ENCODE assay signal across 8 cellular contexts in genomic region chr3:127671523-127672428, GRCh38. TPM values are rescaled to one million over a fixed set of nuclear protein-coding genes. Genes with fewer than 3 reads are reported as not detected.
DNase-seq lines count a peak whose midpoint lies in the region; ATAC-seq and TF ChIP-seq lines count a peak whose summit lies in the region.

No MANE protein-coding gene starts in this region.

- no peaks in the 10 kb centered on the region for H3K9me3 Mint-ChIP-seq in activated T-helper 1 cell treated with anti-CD3 and anti-CD28 coated beads, Interleukin-12 subunit alpha, Interleukin-12 subunit beta, Interleukin-2, Interleukin-4 antibody, amounts not matched to agents 30 ng/mL and 10 ng/mL and 1 ng/mL, durations not matched to agents 14 hours and 24 hours and 36 hours

- peak overlapping the region; percentile 92 for H3K4me3 Mint-ChIP-seq in activated T-helper 1 cell treated with anti-CD3 and anti-CD28 coated beads, Interleukin-12 subunit alpha, Interleukin-12 subunit beta, Interleukin-2, Interleukin-4 antibody, amounts not matched to agents 30 ng/mL and 10 ng/mL and 1 ng/mL, durations not matched to agents 14 hours and 24 hours and 36 hours

- no peaks in the 10 kb centered on the region for H3K9me3 ChIP-seq in parathyroid adenoma (ENCODE audit: control insufficient read depth, low read length)

- H3K4me1 Mint-ChIP-seq in activated T-helper 1 cell treated with anti-CD3 and anti-CD28 coated beads, Interleukin-12 subunit alpha, Interleukin-12 subunit beta, Interleukin-2, Interleukin-4 antibody, amounts not matched to agents 30 ng/mL and 10 ng/mL and 1 ng/mL, durations not matched to agents 14 hours and 24 hours and 36 hours (ENCODE audit: low read depth), result peaks cover 14% of the 10 kb centered on the region

- H3K27me3 Mint-ChIP-seq in activated T-helper 1 cell treated with anti-CD3 and anti-CD28 coated beads, Interleukin-12 subunit alpha, Interleukin-12 subunit beta, Interleukin-2, Interleukin-4 antibody, amounts not matched to agents 30 ng/mL and 10 ng/mL and 1 ng/mL, durations not matched to agents 14 hours and 24 hours and 36 hours (ENCODE audit: insufficient read depth), result peaks cover 1% of the 10 kb centered on the region

- H3K36me3 ChIP-seq in KMS-11 (ENCODE audit: insufficient read depth), result no peaks in the 10 kb centered on the region
- no peaks in the 10 kb centered on the region for H3K36me3 ChIP-seq in parathyroid adenoma (ENCODE audit: control insufficient read depth, insufficient read depth, low read length)

- intact Hi-C loops in activated T-helper 1 cell treated with anti-CD3 and anti-CD28 coated beads, Interleukin-12 subunit alpha, Interleukin-12 subunit beta, Interleukin-2, Interleukin-4 antibody, amounts not matched to agents 30 ng/mL and 10 ng/mL and 1 ng/mL, durations not matched to agents 14 hours and 24 hours and 36 hours (cut with micrococcal nuclease), result loop anchor here (1.0 to 10.0 kb wide), 10 partner anchors 26 to 1757 kb away; partner anchors contain the start of genes EEFSEC, MCM2, PLXNA1 and PODXL2

- H4K20me1 ChIP-seq in KMS-11 (ENCODE audit: insufficient read depth), result no peaks in the 10 kb centered on the region

- H3K79me2 ChIP-seq in KMS-11 (ENCODE audit: insufficient read depth, low read depth) (no peaks in the 10 kb centered on the region), parathyroid adenoma (no peaks in the 10 kb centered on the region)

- DNase-seq in COLO668 (lab: John Stamatoyannopoulos, UW; ENCODE audit: unreplicated experiment) (peak; percentile 18), germinal center (ENCODE audit: low spot score) (peak; percentile 68), SIG-M5 treated with dmso at 0.1 percent for 504 hours (lab: John Stamatoyannopoulos, UW; ENCODE audit: unreplicated experiment) (no peak), NCI-H1436 (lab: John Stamatoyannopoulos, UW) (no peak)
- peak; percentile 17 for DNase-seq in activated T-helper 1 cell treated with anti-CD3 and anti-CD28 coated beads, Interleukin-12 subunit alpha, Interleukin-12 subunit beta, Interleukin-2, Interleukin-4 antibody, amounts not matched to agents 30 ng/mL and 10 ng/mL and 1 ng/mL, durations not matched to agents 14 hours and 24 hours and 36 hours (ENCODE audit: low spot score)

- H3K27ac Mint-ChIP-seq in activated T-helper 1 cell treated with anti-CD3 and anti-CD28 coated beads, Interleukin-12 subunit alpha, Interleukin-12 subunit beta, Interleukin-2, Interleukin-4 antibody, amounts not matched to agents 30 ng/mL and 10 ng/mL and 1 ng/mL, durations not matched to agents 14 hours and 24 hours and 36 hours, result peak overlapping the region; percentile 97

- H3K27ac ChIP-seq in KMS-11 (peak overlapping the region; percentile 74), parathyroid adenoma (peak overlapping the region; percentile 51)

- peaks cover 13% of the 10 kb centered on the region for H3K4me1 ChIP-seq in KMS-11 (ENCODE audit: low read depth, poor library complexity, severe bottlenecking)
- H3K4me1 ChIP-seq in parathyroid adenoma, result peaks cover 3% of the 10 kb centered on the region

- TF ChIP-seq CTCF in KMS-11 (conservative IDR thresholded peaks at IDR 0.05; ENCODE audit: low read depth, low read length) (no peak), parathyroid adenoma (IDR thresholded peaks at IDR 0.05) (no peak)

- H3K27me3 ChIP-seq in KMS-11 (ENCODE audit: insufficient read depth, low read depth) (no peaks in the 10 kb centered on the region), parathyroid adenoma (ENCODE audit: control insufficient read depth, insufficient read depth, low read length) (no peaks in the 10 kb centered on the region)

- peak; percentile 20 for ATAC-seq in GM21515 (IDR thresholded peaks at IDR 0.05; ENCODE audit: unreplicated experiment)

- H3K4me3 ChIP-seq in KMS-11 (IDR thresholded peaks at IDR 0.05; ENCODE audit: insufficient read depth, low read depth, low read length), result peak overlapping the region; percentile 77
- H3K4me3 ChIP-seq in parathyroid adenoma (ENCODE audit: low read depth, low read length), result peak overlapping the region; percentile 62

- peak overlapping the region; percentile 98 for H3K9ac ChIP-seq in KMS-11
- peak overlapping the region; percentile 67 for H3K9ac ChIP-seq in parathyroid adenoma

- peaks cover 2% of the 10 kb centered on the region for H3K36me3 Mint-ChIP-seq in activated T-helper 1 cell treated with anti-CD3 and anti-CD28 coated beads, Interleukin-12 subunit alpha, Interleukin-12 subunit beta, Interleukin-2, Interleukin-4 antibody, amounts not matched to agents 30 ng/mL and 10 ng/mL and 1 ng/mL, durations not matched to agents 14 hours and 24 hours and 36 hours (ENCODE audit: low read depth)

- peak overlapping the region; percentile 91 for H2AFZ ChIP-seq in KMS-11 (ENCODE audit: low read depth)
- H2AFZ ChIP-seq in parathyroid adenoma, result peak overlapping the region; percentile 99

- H3K4me2 ChIP-seq in KMS-11 (peak overlapping the region; percentile 99), parathyroid adenoma (ENCODE audit: low read length) (peak overlapping the region; percentile 87)

RNA-seq across cellular contexts. Expression of gene ABTB1, which starts 1.0 kb away (rescaled TPM):
- total RNA-seq in activated T-helper 1 cell treated with anti-CD3 and anti-CD28 coated beads, Interleukin-12 subunit alpha, Interleukin-12 subunit beta, Interleukin-2, Interleukin-4 antibody, amounts not matched to agents 30 ng/mL and 10 ng/mL and 1 ng/mL, durations not matched to agents 14 hours and 24 hours and 36 hours, result 9.7 TPM in 2 replicates

RNA-seq across cellular contexts. Expression of gene PODXL2, which starts 42.8 kb away (rescaled TPM):
- total RNA-seq in activated T-helper 1 cell treated with anti-CD3 and anti-CD28 coated beads, Interleukin-12 subunit alpha, Interleukin-12 subunit beta, Interleukin-2, Interleukin-4 antibody, amounts not matched to agents 30 ng/mL and 10 ng/mL and 1 ng/mL, durations not matched to agents 14 hours and 24 hours and 36 hours, result 9.7 and 10.3 TPM in 2 replicates

Comparison
In these comparisons a context has a peak if more than half of its experiments do, and no peak if none do; other contexts are left out.
1. DNase-seq: peak in COLO668 (single experiment), activated T-helper 1 cell treated with anti-CD3 and anti-CD28 coated beads, Interleukin-12 subunit alpha, Interleukin-12 subunit beta, Interleukin-2, Interleukin-4 antibody, amounts not matched to agents 30 ng/mL and 10 ng/mL and 1 ng/mL, durations not matched to agents 14 hours and 24 hours and 36 hours (single experiment) and germinal center (single experiment); none in SIG-M5 treated with dmso at 0.1 percent for 504 hours (single experiment) and NCI-H1436 (single experiment).